Comparison of ENCODE assay signal across 7 cellular contexts in the genomic region with DNA sequence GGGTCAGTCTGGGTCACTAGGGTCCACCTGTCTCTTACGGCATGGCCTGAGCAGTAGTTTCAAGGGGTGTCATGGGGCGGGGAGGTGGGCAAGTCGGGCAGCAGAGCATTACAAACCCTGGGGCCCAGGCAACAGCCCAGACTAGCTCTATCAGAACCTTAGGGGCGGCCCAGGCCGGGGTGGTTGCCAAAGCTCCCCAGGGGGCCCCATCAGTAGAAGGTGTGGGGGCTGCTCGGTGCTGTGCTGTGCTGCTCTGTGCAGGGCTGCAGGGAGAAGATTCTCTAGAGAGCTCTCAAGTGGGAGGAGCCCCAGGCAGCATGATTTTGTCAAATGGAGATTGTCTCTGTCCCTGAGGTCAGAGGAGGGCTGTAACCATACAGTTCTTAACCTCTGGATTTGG. TPM values are rescaled to one million over a fixed set of nuclear protein-coding genes. Genes with fewer than 3 reads are reported as not detected.
DNase-seq lines count a peak whose midpoint lies in the region; ATAC-seq, FAIRE-seq and TF ChIP-seq lines count a peak whose summit lies in the region.

No MANE protein-coding gene starts in this region.

- ATAC-seq in GM18505 (IDR thresholded peaks at IDR 0.05; ENCODE audit: unreplicated experiment) (peak; percentile 35), GM21515 (IDR thresholded peaks at IDR 0.05; ENCODE audit: unreplicated experiment) (peak; percentile 31)
- peak; percentile 32 for ATAC-seq in effector memory CD8-positive, alpha-beta T cell (replicated peaks)

- peak in 2 of 3 experiments; percentile 21 to 28 for DNase-seq in effector memory CD8-positive, alpha-beta T cell
- DNase-seq in NCI-H82 (lab: John Stamatoyannopoulos, UW) (no peak), kidney (no peak)
- no peak for DNase-seq in stimulated activated CD4-positive, alpha-beta T cell treated with anti-CD3 and anti-CD28 coated beads, Interleukin-4, amount 100 ng/mL, for 24 hours

- H3K4me1 Mint-ChIP-seq in IgD-negative memory B cell: peaks cover 30 to 46% (median 40%) of the 10 kb centered on the region in 3 donors
- H3K4me1 Mint-ChIP-seq in effector memory CD8-positive, alpha-beta T cell (ENCODE audit: low read depth in 2 of 2): peaks cover 59 to 63% of the 10 kb centered on the region in 2 donors

- no peak for TF ChIP-seq CTCF in kidney (IDR thresholded peaks at IDR 0.05; ENCODE audit: borderline replicate concordance, extremely low read depth, insufficient read depth)

- peak overlapping the region; percentile 81 to 93 (median 89) for H3K4me3 Mint-ChIP-seq in IgD-negative memory B cell
- peak overlapping the region; percentile 94 for H3K4me3 Mint-ChIP-seq in effector memory CD8-positive, alpha-beta T cell

- H3K4me3 ChIP-seq in kidney (ENCODE audit: low read length in 2 of 2): no peak overlapping the region

- no peak overlapping the region for H3K9ac ChIP-seq in kidney (ENCODE audit: low read length in 2 of 2)

- no peaks in the 10 kb centered on the region for H3K27me3 Mint-ChIP-seq in IgD-negative memory B cell
- H3K27me3 Mint-ChIP-seq in effector memory CD8-positive, alpha-beta T cell: no peaks in the 10 kb centered on the region

- intact Hi-C loops in kidney (cut with DNase I): no loop called here

- no peak for FAIRE-seq in kidney (lab: Jason Lieb, UNC)

- H3K4me1 ChIP-seq in kidney (ENCODE audit: control insufficient read depth in 1 of 2, insufficient read depth in 1 of 2, low read depth in 1 of 2, low read length in 2 of 2): peaks cover 0 to 2% of the 10 kb centered on the region in 2 donors

- H3K36me3 ChIP-seq in kidney (ENCODE audit: control insufficient read depth in 1 of 2, insufficient read depth in 2 of 2, low read length in 2 of 2): no peaks in the 10 kb centered on the region

- H3K36me3 Mint-ChIP-seq in IgD-negative memory B cell: peaks cover 7% of the 10 kb centered on the region
- peaks cover 18% of the 10 kb centered on the region for H3K36me3 Mint-ChIP-seq in effector memory CD8-positive, alpha-beta T cell (ENCODE audit: insufficient read depth)

- no peaks in the 10 kb centered on the region for H3K9me3 Mint-ChIP-seq in IgD-negative memory B cell
- H3K9me3 Mint-ChIP-seq in effector memory CD8-positive, alpha-beta T cell: no peaks in the 10 kb centered on the region

- peak overlapping the region; percentile 87 to 98 (median 97) for H3K27ac Mint-ChIP-seq in IgD-negative memory B cell
- H3K27ac Mint-ChIP-seq in effector memory CD8-positive, alpha-beta T cell: peak overlapping the region; percentile 94 to 96

- no peaks in the 10 kb centered on the region for H3K9me3 ChIP-seq in kidney (ENCODE audit: control insufficient read depth in 1 of 2, low read length in 2 of 2)

- peak; percentile 24 for TF ChIP-seq POLR2A in GM18505 (IDR thresholded peaks at IDR 0.05; ENCODE audit: borderline replicate concordance, extremely low read depth, insufficient read depth, insufficient read length)

- H3K27ac ChIP-seq in kidney (ENCODE audit: low read depth in 2 of 2, low read length in 2 of 2): no peak overlapping the region

RNA-seq across cellular contexts. Expression of a gene that starts 36.4 kb away (rescaled TPM):
- polyA plus RNA-seq in IgD-negative memory B cell: 3.5 TPM
- total RNA-seq in kidney: 8.5 TPM
- 15.3 TPM for polyA plus RNA-seq in kidney (ENCODE audit: insufficient read depth, low read depth, low replicate concordance)

Comparison
In these comparisons a context has a peak if more than half of its experiments do, and no peak if none do; other contexts are left out.
1. DNase-seq: peak in effector memory CD8-positive, alpha-beta T cell (2 of 3); none in NCI-H82 (single experiment), kidney (single experiment) and stimulated activated CD4-positive, alpha-beta T cell treated with anti-CD3 and anti-CD28 coated beads, Interleukin-4, amount 100 ng/mL, for 24 hours (single experiment).
2. Peak in every context shown above with its lines, with median percentiles within 50 percentile points of each other: ATAC-seq.